ENCODE assay signal across 3 cellular contexts in genomic region chr1:248065604-248066003, GRCh38.
A peak's percentile ranks its signal among the peaks of the same experiment; 100 is the strongest.
TF ChIP-seq lines count a peak whose summit lies in the region.

No MANE protein-coding gene starts in this region.

TF ChIP-seq in A549, 52 proteins besides CTCF, POLR2A, EP300 and RAD21:
- no peak for TF ChIP-seq ZC3H11A (IDR thresholded peaks at IDR 0.05)
- peak; percentile 99 for TF ChIP-seq MAFK (IDR thresholded peaks at IDR 0.05; ENCODE audit: partially characterized antibody)
- no peak for TF ChIP-seq NFE2L2 (conservative IDR thresholded peaks at IDR 0.05; ENCODE audit: low read length)
- no peak for TF ChIP-seq MAZ (IDR thresholded peaks at IDR 0.05; ENCODE audit: borderline replicate concordance, low read depth, low read length)
- TF ChIP-seq FOXS1 (CRISPR knock-in tag; IDR thresholded peaks at IDR 0.05) = no peak

TF ChIP-seq in IMR-90, 13 proteins besides CTCF, POLR2A, EP300 and RAD21:
- TF ChIP-seq FOS (IDR thresholded peaks at IDR 0.05; ENCODE audit: low read depth, low read length) (no peak), USF2 (IDR thresholded peaks at IDR 0.05; ENCODE audit: low read depth, low read length) (no peak), MAFK (IDR thresholded peaks at IDR 0.05; ENCODE audit: low read depth, low read length) (peak; percentile 99), SMC3 (IDR thresholded peaks at IDR 0.05; ENCODE audit: low read depth, low read length) (no peak), NFE2L2 (IDR thresholded peaks at IDR 0.05; ENCODE audit: low read depth, low read length) (no peak)

TF ChIP-seq in K562, 482 proteins besides CTCF, POLR2A, EP300 and RAD21:
- TF ChIP-seq MAFG (tag; conservative IDR thresholded peaks at IDR 0.05) (peak; percentile 98), ZKSCAN1 (IDR thresholded peaks at IDR 0.05; ENCODE audit: low read depth, low read length) (no peak), EGR1 (conservative IDR thresholded peaks at IDR 0.05) (no peak), ZNF239 (CRISPR knock-in tag; IDR thresholded peaks at IDR 0.05) (no peak), C11orf30 (IDR thresholded peaks at IDR 0.05; ENCODE audit: low read depth) (peak; percentile 97), MAFK (IDR thresholded peaks at IDR 0.05; ENCODE audit: low read length) (peak; percentile 99), ZNF316 (IDR thresholded peaks at IDR 0.05) (peak; percentile 98), ZNF41 (CRISPR knock-in tag; conservative IDR thresholded peaks at IDR 0.05) (no peak), MAFF (IDR thresholded peaks at IDR 0.05; ENCODE audit: low read length) (peak; percentile 99), HDAC6 (IDR thresholded peaks at IDR 0.05; ENCODE audit: low read depth, low read length) (no peak)
